28 cellular contexts compared by ENCODE assay signal in the genomic region with DNA sequence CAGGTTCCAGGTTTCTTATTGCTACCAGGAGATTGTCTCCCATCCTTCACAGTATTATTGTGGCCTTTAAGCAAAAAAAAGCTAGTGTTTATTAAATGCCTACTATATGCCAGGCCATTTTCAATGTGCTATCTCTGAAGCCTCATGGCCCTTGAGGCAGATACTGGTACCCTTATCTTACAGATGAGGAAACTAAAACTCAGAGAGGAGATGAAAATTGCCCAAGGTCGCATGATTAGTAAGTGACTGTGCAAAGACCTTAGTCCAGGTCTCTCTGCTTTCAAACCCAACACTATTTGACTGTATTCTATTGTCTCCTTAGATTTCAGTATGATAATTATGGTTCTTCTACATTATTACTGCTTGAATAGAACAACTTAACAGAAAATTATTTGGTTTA.
"Had no signal": no experiment of that assay in that cellular context is flagged by ENCODE, and none has a peak within 500 bp of the region (broad histone marks: within the 10 kb centered on the region; RNA-seq: fewer than 3 reads in every experiment).

No MANE protein-coding gene starts in this region.

- H3K36me3 ChIP-seq: colonic mucosa, esophagus muscularis mucosa, esophagus squamous epithelium, gastrocnemius medialis, gastroesophageal sphincter, heart left ventricle, heart right ventricle had no signal

- H3K4me3 ChIP-seq: colonic mucosa, coronary artery, dorsolateral prefrontal cortex, esophagus muscularis mucosa, esophagus squamous epithelium, gastrocnemius medialis, gastroesophageal sphincter, heart left ventricle, heart right ventricle had no signal

- H3K27ac Mint-ChIP-seq: dendritic cell treated with granulocyte-macrophage colony-stimulating factor and Interleukin-4, amounts not matched to agents 40 ng/mL and 50 ng/mL, for 4 days; effector memory CD8-positive, alpha-beta T cell; endodermal cell had no signal

- H3K27me3 Mint-ChIP-seq: dendritic cell treated with granulocyte-macrophage colony-stimulating factor and Interleukin-4, amounts not matched to agents 40 ng/mL and 50 ng/mL, for 4 days; effector memory CD8-positive, alpha-beta T cell had no signal

- H3K9me3 Mint-ChIP-seq: endodermal cell had no signal

- H3K4me1 Mint-ChIP-seq: endodermal cell had no signal

- FAIRE-seq: endometrium, endothelial cell of umbilical vein, frontal cortex had no signal

- H3K9me3 ChIP-seq: colonic mucosa, esophagus muscularis mucosa, esophagus squamous epithelium, gastrocnemius medialis, gastroesophageal sphincter, heart left ventricle, heart right ventricle had no signal

- H3K27ac ChIP-seq: colonic mucosa, coronary artery, dorsolateral prefrontal cortex, epithelial cell of prostate, esophagus muscularis mucosa, esophagus squamous epithelium, foreskin keratinocyte, gastrocnemius medialis, gastroesophageal sphincter, heart left ventricle, heart right ventricle had no signal

- H3K4me3 Mint-ChIP-seq: dendritic cell treated with granulocyte-macrophage colony-stimulating factor and Interleukin-4, amounts not matched to agents 40 ng/mL and 50 ng/mL, for 4 days; effector memory CD8-positive, alpha-beta T cell; endodermal cell had no signal

- DNase-seq: colonic mucosa; cortex of kidney; dermis blood vessel endothelial cell; dorsolateral prefrontal cortex; effector CD4-positive, alpha-beta T cell; effector CD8-positive, alpha-beta T cell; effector memory CD4-positive, alpha-beta T cell; effector memory CD8-positive, alpha-beta T cell; endodermal cell; erythroblast; esophagus squamous epithelium; foreskin fibroblast; foreskin keratinocyte; foreskin melanocyte; gastrocnemius medialis; glutamatergic neuron; head of caudate nucleus; heart left ventricle; heart right ventricle had no signal

- ATAC-seq: effector memory CD8-positive, alpha-beta T cell; esophagus mucosa; foreskin keratinocyte; gastrocnemius medialis; gastroesophageal sphincter; heart left ventricle; heart right ventricle had no signal

- H3K4me1 ChIP-seq: colonic mucosa, esophagus muscularis mucosa, esophagus squamous epithelium, foreskin keratinocyte, gastrocnemius medialis, gastroesophageal sphincter, heart left ventricle, heart right ventricle had no signal

- H3K27me3 ChIP-seq: colonic mucosa, esophagus muscularis mucosa, esophagus squamous epithelium, foreskin keratinocyte, gastrocnemius medialis, gastroesophageal sphincter had no signal
